In genomic region chr15:99565281-99566156, GRCh38 we compare ENCODE assay signal across 8 cellular contexts. TPM values are rescaled to one million over a fixed set of nuclear protein-coding genes. Genes with fewer than 3 reads are reported as not detected.
DNase-seq lines count a peak whose midpoint lies in the region; ATAC-seq and TF ChIP-seq lines count a peak whose summit lies in the region.

Gene MEF2A, plus strand, starts transcription at chr15:99565984. Its CDS starts 67,136 bp downstream, at chr15:99633120.

- peak; percentile 87 for TF ChIP-seq POLR2A in ovary (IDR thresholded peaks at IDR 0.05)

- DNase-seq in GM10266 (ENCODE audit: extremely low spot score) = peak; percentile 96
- peak; percentile 89 for DNase-seq in NCI-H1105 (lab: John Stamatoyannopoulos, UW)
- DNase-seq in SW 1271 (lab: John Stamatoyannopoulos, UW) = peak; percentile 73 to 87
- DNase-seq in activated naive CD8-positive, alpha-beta T cell treated with anti-CD3 and anti-CD28 coated beads, Interleukin-2, amount 50 U/mL, for 16 hours (ENCODE audit: low read depth, low spot score) = peak; percentile 78
- peak; percentile 97 for DNase-seq in Right ventricle myocardium superior
- peak; percentile 96 to 97 (median 96) for DNase-seq in ovary

- H3K27me3 ChIP-seq in ovary = no peaks in the 10 kb centered on the region
- H3K27me3 ChIP-seq in thymus (ENCODE audit: control insufficient read depth, insufficient read depth) = no peaks in the 10 kb centered on the region

- H3K9me3 ChIP-seq in ovary = no peaks in the 10 kb centered on the region
- H3K9me3 ChIP-seq in thymus (ENCODE audit: control insufficient read depth) = no peaks in the 10 kb centered on the region

- TF ChIP-seq CTCF in GM10266 (IDR thresholded peaks at IDR 0.05; ENCODE audit: control insufficient read depth, insufficient read depth, low read depth, missing control alignments) = no peak
- no peak for TF ChIP-seq CTCF in ovary (IDR thresholded peaks at IDR 0.05)

- H3K27ac ChIP-seq in ovary (peak within 1 kb of the TSS; percentile 91 to 99), thymus (ENCODE audit: low read depth) (peak within 1 kb of the TSS; percentile 89)

- ATAC-seq in HG02623 (IDR thresholded peaks at IDR 0.05; ENCODE audit: unreplicated experiment) = peak; percentile 51
- ATAC-seq in Right ventricle myocardium superior (ENCODE audit: poor library complexity) = peak; percentile 81

- no peak for TF ChIP-seq EP300 in ovary (IDR thresholded peaks at IDR 0.05)

- no peaks in the 10 kb centered on the region for H3K36me3 ChIP-seq in ovary
- H3K36me3 ChIP-seq in thymus (ENCODE audit: control insufficient read depth, insufficient read depth) = no peaks in the 10 kb centered on the region

- 0% methylated on average over 80 to 104 of the region's 104 CpGs for WGBS in ovary, 3 donors
- WGBS in thymus = under 1% methylated on average over 104 of the region's 104 CpGs

- H3K4me1 ChIP-seq in ovary (ENCODE audit: insufficient read depth) (peaks cover 3% of the 10 kb centered on the region), thymus (ENCODE audit: control insufficient read depth, insufficient read depth, low read length) (peaks cover 18% of the 10 kb centered on the region)

- H3K4me3 ChIP-seq in ovary (peak within 1 kb of the TSS; percentile 71), thymus (ENCODE audit: low read length) (peak within 1 kb of the TSS; percentile 59)

- intact Hi-C loops in Right ventricle myocardium superior (cut with DNase I) = loop anchor here (5.0 to 10.0 kb wide), 2 partner anchors 91 to 137 kb away; no protein-coding TSS in a partner anchor
- intact Hi-C loops in ovary (cut with DNase I) = loop anchor here in 1 of 4 donors (10.0 kb wide), 2 partner anchors 161 to 281 kb away; no protein-coding TSS in a partner anchor

RNA-seq across cellular contexts. Expression of gene MEF2A, which starts in this region (rescaled TPM):
- total RNA-seq in Right ventricle myocardium superior = 137 TPM
- total RNA-seq in ovary = 10 to 100 TPM; 43.2 to 82.7 (median 66.4) TPM
- polyA plus RNA-seq in ovary = 10 to 100 TPM; 25.5 to 58.9 TPM
- polyA plus RNA-seq in thymus = 32.4 TPM

Comparison
In these comparisons a context has a peak if more than half of its experiments do, and no peak if none do; other contexts are left out.
1. Peak in every context shown above with its lines: DNase-seq, ATAC-seq, H3K4me3 ChIP-seq and H3K27ac ChIP-seq.